ENCODE assay signal across 1 cellular context in the genomic region with DNA sequence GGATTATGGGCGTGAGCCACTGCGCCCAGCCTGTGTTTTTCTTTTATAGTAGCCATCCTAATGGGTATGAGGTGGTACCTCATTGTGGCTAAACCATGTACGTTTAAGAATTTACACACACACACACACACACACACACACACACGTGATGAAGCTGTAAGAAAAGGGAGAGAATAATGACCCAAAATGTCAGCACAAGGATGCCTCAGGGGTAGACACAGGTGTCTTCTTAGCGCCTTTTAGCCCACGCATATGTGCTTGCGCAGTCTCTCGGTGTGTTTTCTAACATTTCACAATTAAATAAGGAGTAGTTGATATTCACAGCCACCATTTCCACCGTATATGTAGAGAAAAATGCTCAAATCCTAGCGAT.
TF ChIP-seq lines count a peak whose summit lies in the region.

No MANE protein-coding gene starts in this region.

TF ChIP-seq in GM23338, 12 proteins besides CTCF, POLR2A, EP300 and RAD21 (continued from another document):
- TF ChIP-seq STAT1 (IDR thresholded peaks at IDR 0.05; ENCODE audit: unreplicated experiment) (no peak), ZNF114 (CRISPR knock-in tag; IDR thresholded peaks at IDR 0.05) (no peak)
- TF ChIP-seq, protein P1, sequence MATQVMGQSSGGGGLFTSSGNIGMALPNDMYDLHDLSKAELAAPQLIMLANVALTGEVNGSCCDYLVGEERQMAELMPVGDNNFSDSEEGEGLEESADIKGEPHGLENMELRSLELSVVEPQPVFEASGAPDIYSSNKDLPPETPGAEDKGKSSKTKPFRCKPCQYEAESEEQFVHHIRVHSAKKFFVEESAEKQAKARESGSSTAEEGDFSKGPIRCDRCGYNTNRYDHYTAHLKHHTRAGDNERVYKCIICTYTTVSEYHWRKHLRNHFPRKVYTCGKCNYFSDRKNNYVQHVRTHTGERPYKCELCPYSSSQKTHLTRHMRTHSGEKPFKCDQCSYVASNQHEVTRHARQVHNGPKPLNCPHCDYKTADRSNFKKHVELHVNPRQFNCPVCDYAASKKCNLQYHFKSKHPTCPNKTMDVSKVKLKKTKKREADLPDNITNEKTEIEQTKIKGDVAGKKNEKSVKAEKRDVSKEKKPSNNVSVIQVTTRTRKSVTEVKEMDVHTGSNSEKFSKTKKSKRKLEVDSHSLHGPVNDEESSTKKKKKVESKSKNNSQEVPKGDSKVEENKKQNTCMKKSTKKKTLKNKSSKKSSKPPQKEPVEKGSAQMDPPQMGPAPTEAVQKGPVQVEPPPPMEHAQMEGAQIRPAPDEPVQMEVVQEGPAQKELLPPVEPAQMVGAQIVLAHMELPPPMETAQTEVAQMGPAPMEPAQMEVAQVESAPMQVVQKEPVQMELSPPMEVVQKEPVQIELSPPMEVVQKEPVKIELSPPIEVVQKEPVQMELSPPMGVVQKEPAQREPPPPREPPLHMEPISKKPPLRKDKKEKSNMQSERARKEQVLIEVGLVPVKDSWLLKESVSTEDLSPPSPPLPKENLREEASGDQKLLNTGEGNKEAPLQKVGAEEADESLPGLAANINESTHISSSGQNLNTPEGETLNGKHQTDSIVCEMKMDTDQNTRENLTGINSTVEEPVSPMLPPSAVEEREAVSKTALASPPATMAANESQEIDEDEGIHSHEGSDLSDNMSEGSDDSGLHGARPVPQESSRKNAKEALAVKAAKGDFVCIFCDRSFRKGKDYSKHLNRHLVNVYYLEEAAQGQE (IDR thresholded peaks at IDR 0.05; ENCODE audit: unreplicated experiment), result no peak
TF ChIP-seq in GM23338: peak in this region for 0.
